Comparison of ENCODE assay signal across 8 cellular contexts in the genomic region with DNA sequence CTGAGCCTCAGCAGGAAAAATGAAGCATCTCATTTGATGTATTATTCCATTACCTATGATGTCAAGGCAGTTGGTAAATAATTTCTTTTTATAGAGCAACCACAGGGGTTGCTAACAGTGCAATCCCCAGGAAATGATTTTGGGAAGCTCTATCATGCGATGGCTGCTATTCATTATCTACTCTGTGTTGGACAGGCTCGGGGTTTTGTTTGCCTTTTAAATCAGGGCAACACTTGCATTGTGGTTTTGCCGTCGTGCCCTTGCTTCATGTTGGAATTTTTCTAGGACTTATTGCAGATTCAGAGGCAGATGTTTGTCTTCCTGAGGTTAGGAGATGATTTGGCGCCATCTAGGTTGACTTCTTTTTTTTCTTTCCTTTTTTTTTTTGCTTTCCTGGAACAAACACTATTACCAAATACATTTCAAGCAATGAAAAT.
DNase-seq lines count a peak whose midpoint lies in the region; ATAC-seq, FAIRE-seq and TF ChIP-seq lines count a peak whose summit lies in the region.

No MANE protein-coding gene starts in this region.

- H3K4me1 ChIP-seq in KMS-11 (ENCODE audit: low read depth, poor library complexity, severe bottlenecking) (no peaks in the 10 kb centered on the region), astrocyte (ENCODE audit: insufficient read depth, low read length) (peaks cover 48% of the 10 kb centered on the region), mesenchymal stem cell (ENCODE audit: control insufficient read depth, insufficient read depth, low read depth, low read length) (peaks cover 8% of the 10 kb centered on the region)

- no peak overlapping the region for H3K27ac ChIP-seq in KMS-11
- H3K27ac ChIP-seq in astrocyte (ENCODE audit: low read depth, low read length): peak overlapping the region; percentile 91
- peak overlapping the region; percentile 76 for H3K27ac ChIP-seq in mesenchymal stem cell (ENCODE audit: low read length, poor library complexity, severe bottlenecking)

- no peak overlapping the region for H3K4ac ChIP-seq in mesenchymal stem cell (ENCODE audit: low read depth in 1 of 2, low read length in 2 of 2)

- peak; percentile 99 for FAIRE-seq in astrocyte (lab: Jason Lieb, UNC)

- H4K8ac ChIP-seq in mesenchymal stem cell (ENCODE audit: low read length): no peak overlapping the region

- H3K79me1 ChIP-seq in mesenchymal stem cell (replicated peaks; ENCODE audit: low read length, poor library complexity, severe bottlenecking): no peaks in the 10 kb centered on the region

- no peak for ATAC-seq in stimulated activated naive CD8-positive, alpha-beta T cell treated with anti-CD3 and anti-CD28 coated beads, Interleukin-15, Interleukin-2, amounts not matched to agents 100 U/mL and 50 U/mL, for 24 hours
- ATAC-seq in HG03571 (IDR thresholded peaks at IDR 0.05; ENCODE audit: unreplicated experiment): no peak

- no peak overlapping the region for H2AFZ ChIP-seq in KMS-11 (ENCODE audit: low read depth)
- no peak overlapping the region for H2AFZ ChIP-seq in astrocyte (ENCODE audit: low read depth, low read length)
- H2AFZ ChIP-seq in mesenchymal stem cell (ENCODE audit: low read depth, low read length): no peak overlapping the region

- no peak overlapping the region for H3K18ac ChIP-seq in mesenchymal stem cell (ENCODE audit: low read depth in 1 of 2, low read length in 2 of 2)

- no peak overlapping the region for H2BK15ac ChIP-seq in mesenchymal stem cell (ENCODE audit: low read depth, poor library complexity, severe bottlenecking)

- H3K27me3 ChIP-seq in KMS-11 (ENCODE audit: insufficient read depth, low read depth) (no peaks in the 10 kb centered on the region), astrocyte (ENCODE audit: insufficient read depth, low read length) (no peaks in the 10 kb centered on the region), mesenchymal stem cell (ENCODE audit: control insufficient read depth in 1 of 2, insufficient read depth in 1 of 2, low read length in 2 of 2) (no peaks in the 10 kb centered on the region)

- no peak overlapping the region for H2BK120ac ChIP-seq in mesenchymal stem cell (ENCODE audit: low read depth, low read length)

- WGBS in mesenchymal stem cell: 27% methylated on average over 4 of the region's 5 CpGs

- H3K4me3 ChIP-seq in KMS-11 (IDR thresholded peaks at IDR 0.05; ENCODE audit: insufficient read depth, low read depth, low read length) (no peak overlapping the region), astrocyte (ENCODE audit: insufficient read depth, low read depth, low read length) (no peak overlapping the region), mesenchymal stem cell (ENCODE audit: insufficient read depth in 1 of 2, low read depth in 1 of 2, low read length in 2 of 2) (no peak overlapping the region)

- no peak overlapping the region for H3K9ac ChIP-seq in KMS-11
- H3K9ac ChIP-seq in astrocyte (ENCODE audit: low read length): peak overlapping the region; percentile 69
- peak overlapping the region; percentile 86 for H3K9ac ChIP-seq in mesenchymal stem cell (ENCODE audit: low read length)

- H4K20me1 ChIP-seq in KMS-11 (ENCODE audit: insufficient read depth) (no peaks in the 10 kb centered on the region), astrocyte (ENCODE audit: insufficient read depth, low read length) (no peaks in the 10 kb centered on the region)

- H2BK5ac ChIP-seq in mesenchymal stem cell (ENCODE audit: low read depth, low read length, poor library complexity, severe bottlenecking): no peak overlapping the region

- H3K9me3 ChIP-seq in astrocyte (ENCODE audit: insufficient read depth, low read depth, low read length) (no peaks in the 10 kb centered on the region), mesenchymal stem cell (ENCODE audit: control insufficient read depth, low read length) (no peaks in the 10 kb centered on the region)

- H3K4me3 Mint-ChIP-seq in astrocyte (ENCODE audit: unreplicated experiment): no peak overlapping the region

- H3K79me2 ChIP-seq in KMS-11 (ENCODE audit: insufficient read depth, low read depth): no peaks in the 10 kb centered on the region
- peaks cover 45% of the 10 kb centered on the region for H3K79me2 ChIP-seq in astrocyte (ENCODE audit: insufficient read depth, low read length)

- no peaks in the 10 kb centered on the region for H3K9me3 Mint-ChIP-seq in astrocyte (ENCODE audit: unreplicated experiment)

- H2BK12ac ChIP-seq in mesenchymal stem cell (ENCODE audit: low read length in 2 of 2): no peak overlapping the region

- no peaks in the 10 kb centered on the region for H3K27me3 Mint-ChIP-seq in astrocyte (ENCODE audit: low read depth, unreplicated experiment)

- H2AK5ac ChIP-seq in mesenchymal stem cell (ENCODE audit: low read length, severe bottlenecking): no peak overlapping the region

- H3K36me3 ChIP-seq in KMS-11 (ENCODE audit: insufficient read depth): no peaks in the 10 kb centered on the region
- peaks cover 2% of the 10 kb centered on the region for H3K36me3 ChIP-seq in astrocyte (ENCODE audit: insufficient read depth, low read length)
- H3K36me3 ChIP-seq in mesenchymal stem cell (ENCODE audit: control insufficient read depth in 1 of 2, insufficient read depth in 2 of 2, low read depth in 1 of 2, low read length in 2 of 2): peaks cover 0 to under 1% of the 10 kb centered on the region in 2 experiments

- H3K23ac ChIP-seq in mesenchymal stem cell (ENCODE audit: low read length in 2 of 2): no peak overlapping the region

- no peak overlapping the region for H3K14ac ChIP-seq in mesenchymal stem cell (ENCODE audit: low read length in 2 of 2)

- H3K4me2 ChIP-seq in KMS-11 (no peak overlapping the region), astrocyte (ENCODE audit: low read length) (peak overlapping the region; percentile 73), mesenchymal stem cell (ENCODE audit: low read length, poor library complexity, severe bottlenecking) (no peak overlapping the region)

- peaks cover 47% of the 10 kb centered on the region for H3K4me1 Mint-ChIP-seq in astrocyte (ENCODE audit: low read depth, unreplicated experiment)

- H3K27ac Mint-ChIP-seq in astrocyte (ENCODE audit: unreplicated experiment): peak overlapping the region; percentile 91

- DNase-seq in CD1c-positive myeloid dendritic cell (ENCODE audit: extremely low spot score) (peak; percentile 3), astrocyte (ENCODE audit: low read depth) (peak; percentile 99), mesenchymal stem cell (peak; percentile 86), SHP77 (lab: John Stamatoyannopoulos, UW) (no peak), NCI-H128 (lab: John Stamatoyannopoulos, UW; ENCODE audit: unreplicated experiment) (no peak)
- no peak for DNase-seq in stimulated activated naive CD8-positive, alpha-beta T cell treated with anti-CD3 and anti-CD28 coated beads, Interleukin-15, Interleukin-2, amounts not matched to agents 100 U/mL and 50 U/mL, for 24 hours

- H4K91ac ChIP-seq in mesenchymal stem cell (ENCODE audit: low read length): no peak overlapping the region

- TF ChIP-seq CTCF in KMS-11 (conservative IDR thresholded peaks at IDR 0.05; ENCODE audit: low read depth, low read length): 0 out of 2 replicates have a peak, but pooled peaks have one; percentile 13
- TF ChIP-seq CTCF in astrocyte (IDR thresholded peaks at IDR 0.05; ENCODE audit: insufficient read depth, low read depth, low read length): peak; percentile 30

- no peaks in the 10 kb centered on the region for H3K36me3 Mint-ChIP-seq in astrocyte (ENCODE audit: low read depth, unreplicated experiment)

Comparison
In these comparisons a context has a peak if more than half of its experiments do, and no peak if none do; other contexts are left out.
1. DNase-seq: peak in CD1c-positive myeloid dendritic cell (single experiment), astrocyte (single experiment) and mesenchymal stem cell (single experiment); none in SHP77 (0 of 2), stimulated activated naive CD8-positive, alpha-beta T cell treated with anti-CD3 and anti-CD28 coated beads, Interleukin-15, Interleukin-2, amounts not matched to agents 100 U/mL and 50 U/mL, for 24 hours (single experiment) and NCI-H128 (single experiment).